ENCODE assay signal across 8 cellular contexts in the genomic region with DNA sequence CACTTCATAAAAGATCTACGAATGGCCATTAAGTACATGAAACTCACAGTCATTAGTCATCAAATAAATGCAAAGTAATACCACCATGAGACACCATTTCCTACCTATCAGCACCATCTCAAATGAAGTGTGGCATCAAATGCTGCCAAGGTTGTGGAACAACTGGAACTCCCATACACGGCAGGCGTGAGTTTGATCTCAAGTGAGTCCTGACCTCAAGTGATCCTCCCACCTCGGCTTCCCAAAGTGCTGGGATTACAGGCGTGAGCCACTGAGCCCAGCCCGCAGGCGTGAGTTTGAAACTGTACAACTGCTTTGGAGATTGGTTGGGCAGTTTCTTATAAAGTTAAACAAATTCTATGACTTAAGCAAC. TPM values are rescaled to one million over a fixed set of nuclear protein-coding genes. Genes with fewer than 3 reads are reported as not detected.
A peak's percentile ranks its signal among the peaks of the same experiment; 100 is the strongest.
DNase-seq lines count a peak whose midpoint lies in the region; ATAC-seq, FAIRE-seq and TF ChIP-seq lines count a peak whose summit lies in the region.

No MANE protein-coding gene starts in this region.

- no peaks in the 10 kb centered on the region for H3K36me3 ChIP-seq in mesenchymal stem cell (ENCODE audit: control insufficient read depth in 1 of 2, insufficient read depth in 2 of 2, low read depth in 1 of 2, low read length in 2 of 2)
- no peaks in the 10 kb centered on the region for H3K36me3 ChIP-seq in suprapubic skin
- no peaks in the 10 kb centered on the region for H3K36me3 ChIP-seq in small intestine (ENCODE audit: control insufficient read depth in 2 of 2, insufficient read depth in 2 of 2, low read length in 2 of 2)

- no peak for FAIRE-seq in small intestine (lab: Jason Lieb, UNC)

- H3K27ac ChIP-seq in caudate nucleus (ENCODE audit: low read depth, low read length): peak overlapping the region; percentile 100
- no peak overlapping the region for H3K27ac ChIP-seq in mesenchymal stem cell (ENCODE audit: low read length, poor library complexity, severe bottlenecking)
- peak overlapping the region; percentile 30 for H3K27ac ChIP-seq in suprapubic skin
- H3K27ac ChIP-seq in small intestine (ENCODE audit: low read depth in 1 of 2, low read length in 1 of 2): peak overlapping the region in 1 of 2 donors; percentile 65

- peaks cover 6% of the 10 kb centered on the region for H3K4me1 ChIP-seq in mesenchymal stem cell (ENCODE audit: control insufficient read depth, insufficient read depth, low read depth, low read length)
- peaks cover 16% of the 10 kb centered on the region for H3K4me1 ChIP-seq in suprapubic skin
- H3K4me1 ChIP-seq in small intestine (ENCODE audit: control insufficient read depth in 2 of 2, insufficient read depth in 1 of 2, low read depth in 1 of 2, low read length in 1 of 2): peaks cover 0 to 4% of the 10 kb centered on the region in 2 donors

- WGBS in mesenchymal stem cell: 13% methylated on average over 4 of the region's 7 CpGs
- WGBS in suprapubic skin: 3% methylated on average over 7 of the region's 7 CpGs
- WGBS in small intestine, 3 donors: 1 to 5% (median 4%) methylated on average over 7 of the region's 7 CpGs

- TF ChIP-seq POLR2A in suprapubic skin (IDR thresholded peaks at IDR 0.05): no peak

- peak overlapping the region in 1 of 2 experiments; percentile 44 for H3K14ac ChIP-seq in mesenchymal stem cell (ENCODE audit: low read length in 2 of 2)

- no peak for TF ChIP-seq CTCF in suprapubic skin (IDR thresholded peaks at IDR 0.05)

- H3K79me1 ChIP-seq in mesenchymal stem cell (replicated peaks; ENCODE audit: low read length, poor library complexity, severe bottlenecking): no peaks in the 10 kb centered on the region

- H2BK15ac ChIP-seq in mesenchymal stem cell (ENCODE audit: low read depth, poor library complexity, severe bottlenecking): no peak overlapping the region

- no peak overlapping the region for H4K91ac ChIP-seq in mesenchymal stem cell (ENCODE audit: low read length)

- H3K23ac ChIP-seq in mesenchymal stem cell (ENCODE audit: low read length in 2 of 2): no peak overlapping the region

- DNase-seq in ELR (ENCODE audit: low read depth) (peak; percentile 42), caudate nucleus (lab: John Stamatoyannopoulos, UW) (peak in 2 of 61 donors; percentile 23 to 52), mesenchymal stem cell (no peak), suprapubic skin (ENCODE audit: low spot score in 2 of 2) (no peak), small intestine (no peak), SHP77 treated with DMSO at 0.1 percent for 48 hours (lab: John Stamatoyannopoulos, UW) (no peak)

- H3K27me3 ChIP-seq in mesenchymal stem cell (ENCODE audit: control insufficient read depth in 1 of 2, insufficient read depth in 1 of 2, low read length in 2 of 2): peaks cover 0 to 4% of the 10 kb centered on the region in 2 experiments
- H3K27me3 ChIP-seq in suprapubic skin: no peaks in the 10 kb centered on the region
- H3K27me3 ChIP-seq in small intestine (ENCODE audit: control insufficient read depth in 2 of 2, insufficient read depth in 2 of 2, low read length in 2 of 2): no peaks in the 10 kb centered on the region

- H2AK5ac ChIP-seq in mesenchymal stem cell (ENCODE audit: low read length, severe bottlenecking): no peak overlapping the region

- peak overlapping the region; percentile 70 for H3K4me2 ChIP-seq in mesenchymal stem cell (ENCODE audit: low read length, poor library complexity, severe bottlenecking)

- H3K9ac ChIP-seq in mesenchymal stem cell (ENCODE audit: low read length): peak overlapping the region; percentile 90

- no peak for TF ChIP-seq EP300 in suprapubic skin (IDR thresholded peaks at IDR 0.05)

- H4K8ac ChIP-seq in mesenchymal stem cell (ENCODE audit: low read length): peak overlapping the region; percentile 84

- H3K9me3 ChIP-seq in mesenchymal stem cell (ENCODE audit: control insufficient read depth, low read length): no peaks in the 10 kb centered on the region
- no peaks in the 10 kb centered on the region for H3K9me3 ChIP-seq in suprapubic skin
- no peaks in the 10 kb centered on the region for H3K9me3 ChIP-seq in small intestine (ENCODE audit: control insufficient read depth, low read depth)

- ATAC-seq in HG02623 (IDR thresholded peaks at IDR 0.05; ENCODE audit: unreplicated experiment) (peak; percentile 2), SK-N-SH treated with all-trans-retinoic acid at 6 μM for 48 hours (peak; percentile 58)

- H3K18ac ChIP-seq in mesenchymal stem cell (ENCODE audit: low read depth in 1 of 2, low read length in 2 of 2): peak overlapping the region in 1 of 2 experiments; percentile 50

- H3K4ac ChIP-seq in mesenchymal stem cell (ENCODE audit: low read depth in 1 of 2, low read length in 2 of 2): no peak overlapping the region

- H2AFZ ChIP-seq in mesenchymal stem cell (ENCODE audit: low read depth, low read length): peak overlapping the region; percentile 68

- no peak overlapping the region for H2BK5ac ChIP-seq in mesenchymal stem cell (ENCODE audit: low read depth, low read length, poor library complexity, severe bottlenecking)

- peak overlapping the region; percentile 27 to 86 for H3K4me3 ChIP-seq in mesenchymal stem cell (ENCODE audit: insufficient read depth in 1 of 2, low read depth in 1 of 2, low read length in 2 of 2)
- peak overlapping the region; percentile 45 for H3K4me3 ChIP-seq in suprapubic skin
- peak overlapping the region in 1 of 2 donors; percentile 54 for H3K4me3 ChIP-seq in small intestine (ENCODE audit: low read depth in 1 of 2, low read length in 2 of 2)

- no peak overlapping the region for H2BK120ac ChIP-seq in mesenchymal stem cell (ENCODE audit: low read depth, low read length)

- no peak overlapping the region for H2BK12ac ChIP-seq in mesenchymal stem cell (ENCODE audit: low read length in 2 of 2)

TF ChIP-seq in SK-N-SH treated with all-trans-retinoic acid at 6 μM for 48 hours, 23 proteins besides CTCF, POLR2A, EP300 and RAD21 (continues in another document):
- TF ChIP-seq ZNF8 (CRISPR knock-in tag; IDR thresholded peaks at IDR 0.05) (no peak), ZNF565 (CRISPR knock-in tag; conservative IDR thresholded peaks at IDR 0.05; ENCODE audit: low read depth) (no peak), TCF4 (CRISPR knock-in tag; IDR thresholded peaks at IDR 0.05; ENCODE audit: borderline replicate concordance) (no peak), ISL1 (CRISPR knock-in tag; IDR thresholded peaks at IDR 0.05) (no peak), POU6F1 (CRISPR knock-in tag; IDR thresholded peaks at IDR 0.05; ENCODE audit: borderline replicate concordance, low read depth) (no peak), BACH2 (CRISPR knock-in tag; IDR thresholded peaks at IDR 0.05; ENCODE audit: borderline replicate concordance) (no peak)
- TF ChIP-seq, protein P1, sequence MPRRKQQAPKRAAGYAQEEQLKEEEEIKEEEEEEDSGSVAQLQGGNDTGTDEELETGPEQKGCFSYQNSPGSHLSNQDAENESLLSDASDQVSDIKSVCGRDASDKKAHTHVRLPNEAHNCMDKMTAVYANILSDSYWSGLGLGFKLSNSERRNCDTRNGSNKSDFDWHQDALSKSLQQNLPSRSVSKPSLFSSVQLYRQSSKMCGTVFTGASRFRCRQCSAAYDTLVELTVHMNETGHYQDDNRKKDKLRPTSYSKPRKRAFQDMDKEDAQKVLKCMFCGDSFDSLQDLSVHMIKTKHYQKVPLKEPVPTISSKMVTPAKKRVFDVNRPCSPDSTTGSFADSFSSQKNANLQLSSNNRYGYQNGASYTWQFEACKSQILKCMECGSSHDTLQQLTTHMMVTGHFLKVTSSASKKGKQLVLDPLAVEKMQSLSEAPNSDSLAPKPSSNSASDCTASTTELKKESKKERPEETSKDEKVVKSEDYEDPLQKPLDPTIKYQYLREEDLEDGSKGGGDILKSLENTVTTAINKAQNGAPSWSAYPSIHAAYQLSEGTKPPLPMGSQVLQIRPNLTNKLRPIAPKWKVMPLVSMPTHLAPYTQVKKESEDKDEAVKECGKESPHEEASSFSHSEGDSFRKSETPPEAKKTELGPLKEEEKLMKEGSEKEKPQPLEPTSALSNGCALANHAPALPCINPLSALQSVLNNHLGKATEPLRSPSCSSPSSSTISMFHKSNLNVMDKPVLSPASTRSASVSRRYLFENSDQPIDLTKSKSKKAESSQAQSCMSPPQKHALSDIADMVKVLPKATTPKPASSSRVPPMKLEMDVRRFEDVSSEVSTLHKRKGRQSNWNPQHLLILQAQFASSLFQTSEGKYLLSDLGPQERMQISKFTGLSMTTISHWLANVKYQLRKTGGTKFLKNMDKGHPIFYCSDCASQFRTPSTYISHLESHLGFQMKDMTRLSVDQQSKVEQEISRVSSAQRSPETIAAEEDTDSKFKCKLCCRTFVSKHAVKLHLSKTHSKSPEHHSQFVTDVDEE (CRISPR knock-in tag; IDR thresholded peaks at IDR 0.05): no peak

RNA-seq across cellular contexts. Expression of gene HDAC11, which starts 28.8 kb away (rescaled TPM):
- 7.0 TPM for polyA plus RNA-seq in mesenchymal stem cell (2013, experiment 1 of 2)
- 9.6 TPM for polyA plus RNA-seq in mesenchymal stem cell (2013, experiment 2 of 2)
- total RNA-seq in suprapubic skin: 10 to 100 TPM; 16.7 to 28.3 (median 27.5) TPM
- 10 to 100 TPM; 12.4 to 19.4 (median 18.1) TPM for polyA plus RNA-seq in small intestine

RNA-seq across cellular contexts. Expression of gene NUP210, which starts 31.2 kb away (rescaled TPM):
- 0.04 TPM for polyA plus RNA-seq in mesenchymal stem cell (2013, experiment 1 of 2)
- polyA plus RNA-seq in mesenchymal stem cell (2013, experiment 2 of 2): 0.04 TPM
- total RNA-seq in suprapubic skin: 10 to 100 TPM in 1 of 4 donors, 1 to 10 TPM in 3; 3.1 to 15.4 (median 5.0) TPM
- polyA plus RNA-seq in small intestine: 10 to 100 TPM in 1 of 3 donors, under 1 TPM in 2; 0.22 to 10.5 (median 0.81) TPM
